Comparison of ENCODE assay signal across 14 cellular contexts in the genomic region with DNA sequence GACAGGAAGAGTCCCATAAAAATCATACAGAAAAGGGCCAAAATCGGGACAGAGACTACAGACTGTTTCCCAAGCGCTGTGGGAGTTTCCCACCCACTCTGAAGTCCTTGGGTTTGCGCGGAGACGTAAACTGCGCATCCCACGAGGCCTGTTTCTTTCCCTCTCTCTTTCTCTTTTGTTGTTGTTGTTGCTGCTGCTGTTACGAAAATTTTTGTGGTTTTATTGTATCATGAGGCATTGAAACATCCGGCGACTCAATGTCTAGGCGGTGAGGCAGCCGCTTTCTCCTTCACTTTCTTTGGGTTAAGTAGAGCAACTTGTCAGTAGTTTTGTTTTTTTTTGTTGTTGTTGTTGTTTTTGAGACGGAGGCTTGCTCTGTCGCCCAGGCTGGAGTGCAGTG. TPM values are rescaled to one million over a fixed set of nuclear protein-coding genes. Genes with fewer than 3 reads are reported as not detected.
A peak's percentile ranks its signal among the peaks of the same experiment; 100 is the strongest.
DNase-seq lines count a peak whose midpoint lies in the region; ATAC-seq, FAIRE-seq and TF ChIP-seq lines count a peak whose summit lies in the region.
"Had no signal": no experiment of that assay in that cellular context is flagged by ENCODE, and none has a peak within 500 bp of the region (broad histone marks: within the 10 kb centered on the region; RNA-seq: fewer than 3 reads in every experiment).

No MANE protein-coding gene starts in this region.

- no peak for TF ChIP-seq POLR2A in ovary (IDR thresholded peaks at IDR 0.05)
- no peak for TF ChIP-seq POLR2A in stomach (IDR thresholded peaks at IDR 0.05)

- intact Hi-C loops in activated T-helper 2 cell treated with anti-CD3 and anti-CD28 coated beads, Interferon-gamma antibody, Interleukin-2, Interleukin-4, amounts not matched to agents 10 μg/mL and 5 μg/mL and 100 μg/mL, durations not matched to agents 14 hours and 24 hours and 36 hours (cut with micrococcal nuclease): loop anchor here (5.0 to 10.0 kb wide), 2 partner anchors 138 to 506 kb away; partner anchors contain the start of genes PPP6R1 and ZNF784
- intact Hi-C loops in ovary (cut with DNase I) (loop anchor here in 2 of 4 donors (5.0 to 10.0 kb wide), 3 partner anchors 138 to 556 kb away; partner anchors contain the start of genes EPN1 (in 1 of the 2) and PPP6R1 (in 1 of the 2)), stomach (cut with DNase I; ENCODE audit: low total_unique reads) (no loop called here)

- DNase-seq in stimulated activated naive CD8-positive, alpha-beta T cell treated with anti-CD3 and anti-CD28 coated beads, Interleukin-15, Interleukin-2, amounts not matched to agents 100 U/mL and 50 U/mL, for 24 hours: no peak
- DNase-seq in activated T-helper 2 cell treated with anti-CD3 and anti-CD28 coated beads, Interferon-gamma antibody, Interleukin-2, Interleukin-4, amounts not matched to agents 10 μg/mL and 5 μg/mL and 100 μg/mL, durations not matched to agents 14 hours and 24 hours and 36 hours (ENCODE audit: low spot score): no peak
- no peak for DNase-seq in mesothelial cell of epicardium (ENCODE audit: low spot score in 2 of 2, unreplicated experiment in 2 of 2)
- no peak for DNase-seq in DMS79 (lab: John Stamatoyannopoulos, UW)
- no peak for DNase-seq in ovary
- DNase-seq in stomach: no peak
- DNase-seq in urothelium cell line (ENCODE audit: low spot score): no peak
- DNase-seq: KBM-7, NCI-H510A treated with DMSO at 0.1 percent for 48 hours had no signal

- no peak for TF ChIP-seq CTCF in mesothelial cell of epicardium (IDR thresholded peaks at IDR 0.05; ENCODE audit: unreplicated experiment)
- no peak for TF ChIP-seq CTCF in ovary (IDR thresholded peaks at IDR 0.05)
- no peak for TF ChIP-seq CTCF in stomach (IDR thresholded peaks at IDR 0.05)

- H3K4me3 ChIP-seq in ovary (no peak overlapping the region), stomach (no peak overlapping the region)

- H3K9me3 Mint-ChIP-seq in stimulated activated naive CD8-positive, alpha-beta T cell treated with anti-CD3 and anti-CD28 coated beads, Interleukin-15, Interleukin-2, amounts not matched to agents 100 ng/mL and 50 ng/mL, for 24 hours: no peaks in the 10 kb centered on the region
- H3K9me3 Mint-ChIP-seq in activated T-helper 2 cell treated with anti-CD3 and anti-CD28 coated beads, Interferon-gamma antibody, Interleukin-2, Interleukin-4, amounts not matched to agents 10 μg/mL and 5 μg/mL and 100 μg/mL, durations not matched to agents 14 hours and 24 hours and 36 hours: no peaks in the 10 kb centered on the region
- no peaks in the 10 kb centered on the region for H3K9me3 Mint-ChIP-seq in mesothelial cell of epicardium

- FAIRE-seq in urothelium cell line (lab: Jason Lieb, UNC): no peak
- FAIRE-seq: D721Med, endometrium, islet of Langerhans had no signal

- H3K4me1 Mint-ChIP-seq in stimulated activated naive CD8-positive, alpha-beta T cell treated with anti-CD3 and anti-CD28 coated beads, Interleukin-15, Interleukin-2, amounts not matched to agents 100 ng/mL and 50 ng/mL, for 24 hours (ENCODE audit: low read depth): peaks cover 27% of the 10 kb centered on the region
- H3K4me1 Mint-ChIP-seq in activated T-helper 2 cell treated with anti-CD3 and anti-CD28 coated beads, Interferon-gamma antibody, Interleukin-2, Interleukin-4, amounts not matched to agents 10 μg/mL and 5 μg/mL and 100 μg/mL, durations not matched to agents 14 hours and 24 hours and 36 hours (ENCODE audit: low read depth): peaks cover 29% of the 10 kb centered on the region
- H3K4me1 Mint-ChIP-seq in mesothelial cell of epicardium: peaks cover 29% of the 10 kb centered on the region

- H3K27ac ChIP-seq in ovary (no peak overlapping the region), stomach (peak overlapping the region in 1 of 5 donors; percentile 90)

- H3K27me3 ChIP-seq in ovary (no peaks in the 10 kb centered on the region), stomach (peaks cover 0 to 15% (median 0%) of the 10 kb centered on the region in 3 donors)

- TF ChIP-seq EP300 in ovary (IDR thresholded peaks at IDR 0.05) (no peak), stomach (IDR thresholded peaks at IDR 0.05) (no peak)

- H3K9me3 ChIP-seq in ovary: no peaks in the 10 kb centered on the region
- no peaks in the 10 kb centered on the region for H3K9me3 ChIP-seq in stomach

- WGBS in ovary, 3 donors: 80 to 81% (median 80%) methylated on average over 14 of the region's 14 CpGs
- 77 to 85% (median 85%) methylated on average over 14 of the region's 14 CpGs for WGBS in stomach, 5 donors

- peak overlapping the region; percentile 64 for H3K4me3 Mint-ChIP-seq in stimulated activated naive CD8-positive, alpha-beta T cell treated with anti-CD3 and anti-CD28 coated beads, Interleukin-15, Interleukin-2, amounts not matched to agents 100 ng/mL and 50 ng/mL, for 24 hours
- peak overlapping the region; percentile 96 for H3K4me3 Mint-ChIP-seq in activated T-helper 2 cell treated with anti-CD3 and anti-CD28 coated beads, Interferon-gamma antibody, Interleukin-2, Interleukin-4, amounts not matched to agents 10 μg/mL and 5 μg/mL and 100 μg/mL, durations not matched to agents 14 hours and 24 hours and 36 hours (ENCODE audit: low read depth)
- H3K4me3 Mint-ChIP-seq in mesothelial cell of epicardium: peak overlapping the region; percentile 93

- H3K27me3 Mint-ChIP-seq in stimulated activated naive CD8-positive, alpha-beta T cell treated with anti-CD3 and anti-CD28 coated beads, Interleukin-15, Interleukin-2, amounts not matched to agents 100 ng/mL and 50 ng/mL, for 24 hours: peaks cover 15% of the 10 kb centered on the region
- peaks cover 19% of the 10 kb centered on the region for H3K27me3 Mint-ChIP-seq in activated T-helper 2 cell treated with anti-CD3 and anti-CD28 coated beads, Interferon-gamma antibody, Interleukin-2, Interleukin-4, amounts not matched to agents 10 μg/mL and 5 μg/mL and 100 μg/mL, durations not matched to agents 14 hours and 24 hours and 36 hours (ENCODE audit: low read depth)
- H3K27me3 Mint-ChIP-seq in mesothelial cell of epicardium (ENCODE audit: low read depth): peaks cover 31% of the 10 kb centered on the region

- H3K36me3 Mint-ChIP-seq in stimulated activated naive CD8-positive, alpha-beta T cell treated with anti-CD3 and anti-CD28 coated beads, Interleukin-15, Interleukin-2, amounts not matched to agents 100 ng/mL and 50 ng/mL, for 24 hours (ENCODE audit: low read depth): peaks cover 5% of the 10 kb centered on the region
- H3K36me3 Mint-ChIP-seq in activated T-helper 2 cell treated with anti-CD3 and anti-CD28 coated beads, Interferon-gamma antibody, Interleukin-2, Interleukin-4, amounts not matched to agents 10 μg/mL and 5 μg/mL and 100 μg/mL, durations not matched to agents 14 hours and 24 hours and 36 hours (ENCODE audit: low read depth): peaks cover 17% of the 10 kb centered on the region
- no peaks in the 10 kb centered on the region for H3K36me3 Mint-ChIP-seq in mesothelial cell of epicardium

- no peak for ATAC-seq in stimulated activated naive CD8-positive, alpha-beta T cell treated with anti-CD3 and anti-CD28 coated beads, Interleukin-15, Interleukin-2, amounts not matched to agents 100 U/mL and 50 U/mL, for 24 hours

- peaks cover 8% of the 10 kb centered on the region for H3K4me1 ChIP-seq in ovary (ENCODE audit: insufficient read depth)
- peaks cover 28 to 41% (median 39%) of the 10 kb centered on the region in 4 donors for H3K4me1 ChIP-seq in stomach

- H3K36me3 ChIP-seq in ovary (no peaks in the 10 kb centered on the region), stomach (no peaks in the 10 kb centered on the region)

- H3K27ac Mint-ChIP-seq in stimulated activated naive CD8-positive, alpha-beta T cell treated with anti-CD3 and anti-CD28 coated beads, Interleukin-15, Interleukin-2, amounts not matched to agents 100 ng/mL and 50 ng/mL, for 24 hours: peak overlapping the region; percentile 50
- peak overlapping the region; percentile 21 for H3K27ac Mint-ChIP-seq in activated T-helper 2 cell treated with anti-CD3 and anti-CD28 coated beads, Interferon-gamma antibody, Interleukin-2, Interleukin-4, amounts not matched to agents 10 μg/mL and 5 μg/mL and 100 μg/mL, durations not matched to agents 14 hours and 24 hours and 36 hours
- no peak overlapping the region for H3K27ac Mint-ChIP-seq in mesothelial cell of epicardium

RNA-seq across cellular contexts. Expression of gene PPP1R12C, which starts 1.6 kb away (rescaled TPM):
- 104 and 108 TPM in 2 replicates for total RNA-seq in activated T-helper 2 cell treated with anti-CD3 and anti-CD28 coated beads, Interferon-gamma antibody, Interleukin-2, Interleukin-4, amounts not matched to agents 10 μg/mL and 5 μg/mL and 100 μg/mL, durations not matched to agents 14 hours and 24 hours and 36 hours
- 100 to 111 TPM (median 109 TPM) in 3 replicates for total RNA-seq in mesothelial cell of epicardium
- total RNA-seq in ovary: 100 to 1,000 TPM in 4 of 7 donors, 10 to 100 TPM in 3; 45.4 to 152 (median 110) TPM
- polyA plus RNA-seq in ovary: 100 to 1,000 TPM in 1 of 2 donors, 10 to 100 TPM in 1; 21.4 to 118 TPM
- 100 to 1,000 TPM in 4 of 5 donors, 10 to 100 TPM in 1; 52.7 to 261 (median 167) TPM for total RNA-seq in stomach
- 100 to 1,000 TPM in 1 of 3 donors, 10 to 100 TPM in 2; 77.0 to 136 (median 82.6) TPM for polyA plus RNA-seq in stomach

RNA-seq across cellular contexts. Expression of gene TNNT1, which starts 30.0 kb away (rescaled TPM):
- total RNA-seq in activated T-helper 2 cell treated with anti-CD3 and anti-CD28 coated beads, Interferon-gamma antibody, Interleukin-2, Interleukin-4, amounts not matched to agents 10 μg/mL and 5 μg/mL and 100 μg/mL, durations not matched to agents 14 hours and 24 hours and 36 hours: 0.27 and 1.3 TPM in 2 replicates
- total RNA-seq in mesothelial cell of epicardium: 47.5 to 57.5 TPM (median 48.9 TPM) in 3 replicates
- 1 to 10 TPM in 4 of 7 donors, not detected in 3; 2.0 to 3.6 (median 2.8) TPM for total RNA-seq in ovary
- 1 to 10 TPM in 1 of 2 donors, not detected in 1; 1.3 TPM for polyA plus RNA-seq in ovary
- 1 to 10 TPM in 1 of 5 donors, not detected in 4; 1.1 TPM for total RNA-seq in stomach
- polyA plus RNA-seq in stomach: 10 to 100 TPM in 1 of 3 donors, 1 to 10 TPM in 1, under 1 TPM in 1; 0.87 to 19.6 (median 6.7) TPM

RNA-seq across cellular contexts. Expression of gene TNNI3, which starts 38.5 kb away (rescaled TPM):
- not detected in 2 replicates for total RNA-seq in activated T-helper 2 cell treated with anti-CD3 and anti-CD28 coated beads, Interferon-gamma antibody, Interleukin-2, Interleukin-4, amounts not matched to agents 10 μg/mL and 5 μg/mL and 100 μg/mL, durations not matched to agents 14 hours and 24 hours and 36 hours
- 6.3 to 9.1 TPM (median 8.9 TPM) in 3 replicates for total RNA-seq in mesothelial cell of epicardium
- 10 to 100 TPM in 1 of 7 donors, 1 to 10 TPM in 1, under 1 TPM in 3, not detected in 2; 0.62 to 10.2 (median 0.87) TPM for total RNA-seq in ovary
- 10 to 100 TPM in 1 of 2 donors, 1 to 10 TPM in 1; 2.4 to 14.4 TPM for polyA plus RNA-seq in ovary
- not detected for total RNA-seq in stomach
- 10 to 100 TPM in 1 of 3 donors, 1 to 10 TPM in 2; 4.2 to 14.1 (median 7.8) TPM for polyA plus RNA-seq in stomach
- total RNA-seq: pulmonary artery endothelial cell had no signal

RNA-seq across cellular contexts. Expression of gene EPS8L1, which starts 43.4 kb away (rescaled TPM):
- total RNA-seq in activated T-helper 2 cell treated with anti-CD3 and anti-CD28 coated beads, Interferon-gamma antibody, Interleukin-2, Interleukin-4, amounts not matched to agents 10 μg/mL and 5 μg/mL and 100 μg/mL, durations not matched to agents 14 hours and 24 hours and 36 hours: 4.9 and 6.6 TPM in 2 replicates
- total RNA-seq in mesothelial cell of epicardium (375 to 425 TPM (median 396 TPM) in 3 replicates), ovary (100 to 1,000 TPM in 1 of 7 donors, 10 to 100 TPM in 2, 1 to 10 TPM in 3, under 1 TPM in 1; 0.88 to 142 (median 9.5) TPM), stomach (100 to 1,000 TPM in 3 of 5 donors, 10 to 100 TPM in 2; 32.3 to 303 (median 114) TPM)
- polyA plus RNA-seq in ovary (1 to 10 TPM in 1 of 2 donors, under 1 TPM in 1; 0.87 to 2.8 TPM), stomach (100 to 1,000 TPM in 1 of 3 donors, 10 to 100 TPM in 2; 82.3 to 320 (median 87.5) TPM)

RNA-seq across cellular contexts. Expression of gene DNAAF3, which starts 47.4 kb away (rescaled TPM):
- 0.23 and 0.27 TPM in 2 replicates for total RNA-seq in activated T-helper 2 cell treated with anti-CD3 and anti-CD28 coated beads, Interferon-gamma antibody, Interleukin-2, Interleukin-4, amounts not matched to agents 10 μg/mL and 5 μg/mL and 100 μg/mL, durations not matched to agents 14 hours and 24 hours and 36 hours
- 2.9 to 4.4 TPM (median 3.3 TPM) in 3 replicates for total RNA-seq in mesothelial cell of epicardium
- total RNA-seq in ovary: 10 to 100 TPM in 1 of 7 donors, 1 to 10 TPM in 3, under 1 TPM in 1, not detected in 2; 0.48 to 34.8 (median 2.7) TPM
- under 1 TPM; 0.16 to 0.72 TPM for polyA plus RNA-seq in ovary
- total RNA-seq in stomach: 1 to 10 TPM in 1 of 5 donors, not detected in 4; 1.9 TPM
- under 1 TPM in 2 of 3 donors, not detected in 1; 0.68 to 0.75 TPM for polyA plus RNA-seq in stomach

Comparison
In these comparisons a context has a peak if more than half of its experiments do, and no peak if none do; other contexts are left out.
1. RNA of gene TNNT1, which starts 30.0 kb away (total RNA-seq): 47.5 to 57.5 TPM in mesothelial cell of epicardium; 2.0 to 3.6 TPM in ovary, 0.27 to 1.3 TPM in activated T-helper 2 cell treated with anti-CD3 and anti-CD28 coated beads, Interferon-gamma antibody, Interleukin-2, Interleukin-4, amounts not matched to agents 10 μg/mL and 5 μg/mL and 100 μg/mL, durations not matched to agents 14 hours and 24 hours and 36 hours and 1.1 TPM in stomach; every median in the first group is over 10 times any median in the second.
2. Peak in every context shown above with its lines, with median percentiles within 50 percentile points of each other: H3K4me3 Mint-ChIP-seq.